15 cellular contexts compared by ENCODE assay signal in genomic region chr1:203477748-203478147, GRCh38. TPM values are rescaled to one million over a fixed set of nuclear protein-coding genes. Genes with fewer than 3 reads are reported as not detected.
DNase-seq lines count a peak whose midpoint lies in the region; ATAC-seq, FAIRE-seq and TF ChIP-seq lines count a peak whose summit lies in the region.
"Had no signal": no experiment of that assay in that cellular context is flagged by ENCODE, and none has a peak within 500 bp of the region (broad histone marks: within the 10 kb centered on the region; RNA-seq: fewer than 3 reads in every experiment).

No MANE protein-coding gene starts in this region.

- TF ChIP-seq POLR2A in H54 (IDR thresholded peaks at IDR 0.05; ENCODE audit: low read depth, low read length) (no peak), GM18505 (IDR thresholded peaks at IDR 0.05; ENCODE audit: borderline replicate concordance, extremely low read depth, insufficient read depth, insufficient read length) (no peak)

- no peak overlapping the region for H3K18ac ChIP-seq in mesendoderm (ENCODE audit: low read length)

- H3K4me1 ChIP-seq in mesendoderm (ENCODE audit: control insufficient read depth, low read depth, low read length) = peaks cover 7% of the 10 kb centered on the region

- H3K56ac ChIP-seq in mesendoderm (ENCODE audit: low read length) = no peak overlapping the region

- no peak overlapping the region for H3K4me3 ChIP-seq in mesendoderm (ENCODE audit: low read length)
- H3K4me3 ChIP-seq: BLaER1 treated with 17β-estradiol and CSF1 and Interleukin-3, amounts not matched to agents 10 nM and 100 nM had no signal

- no peak overlapping the region for H3K27ac ChIP-seq in mesendoderm (ENCODE audit: low read depth, low read length)
- H3K27ac ChIP-seq in temporal lobe (ENCODE audit: low read depth, low read length) = peak overlapping the region; percentile 85
- H3K27ac ChIP-seq: BLaER1 treated with 17β-estradiol and CSF1 and Interleukin-3, amounts not matched to agents 10 nM and 100 nM; neutrophil had no signal

- H2BK15ac ChIP-seq in mesendoderm (replicated peaks; ENCODE audit: low read depth) = no peak overlapping the region

- no peak overlapping the region for H3K27ac Mint-ChIP-seq in activated T-helper 17 cell treated with anti-CD3 and anti-CD28 coated beads, Interleukin-2, amount 50 U/mL, for 72 hours
- H3K27ac Mint-ChIP-seq: activated naive CD4-positive, alpha-beta T cell treated with anti-CD3 and anti-CD28 coated beads, Interleukin-2, amount 10 ng/mL, durations not matched to agents 7 days and 5 days had no signal

- no peak for TF ChIP-seq CTCF in GM13977 (IDR thresholded peaks at IDR 0.05; ENCODE audit: extremely low read depth, insufficient read depth, missing control alignments)

- peak overlapping the region; percentile 49 for H2AK5ac ChIP-seq in mesendoderm (ENCODE audit: low read length)

- H3K4me1 Mint-ChIP-seq in activated T-helper 17 cell treated with anti-CD3 and anti-CD28 coated beads, Interleukin-2, amount 50 U/mL, for 72 hours = no peaks in the 10 kb centered on the region

- no CpG with 5 or more reads among the region's 3 CpGs for WGBS in mesendoderm (ENCODE audit: extremely low coverage, insufficient coverage, low lambda C conversion rate)

- no peak overlapping the region for H3K23ac ChIP-seq in mesendoderm (ENCODE audit: low read length)

- DNase-seq in GM13977 (ENCODE audit: low spot score) (peak; percentile 71), mesendoderm (no peak), glomerular visceral epithelial cell (ENCODE audit: extremely low spot score) (no peak), H54 (ENCODE audit: insufficient read length, low spot score) (no peak)
- DNase-seq: activated naive CD4-positive, alpha-beta T cell treated with anti-CD3 and anti-CD28 coated beads, Interleukin-2, amount 10 ng/mL, durations not matched to agents 7 days and 5 days; DND-41; small intestine had no signal

- no peak for FAIRE-seq in H54 (lab: Jason Lieb, UNC)
- FAIRE-seq: small intestine had no signal

- peak; percentile 29 for ATAC-seq in activated T-helper 17 cell treated with anti-CD3 and anti-CD28 coated beads, Interleukin-2, amount 50 U/mL, for 72 hours (replicated peaks)
- no peak for ATAC-seq in GM18505 (IDR thresholded peaks at IDR 0.05; ENCODE audit: unreplicated experiment)

- H3K79me2 ChIP-seq in mesendoderm (ENCODE audit: control insufficient read depth, insufficient read depth, low read length) = no peaks in the 10 kb centered on the region

- H3K36me3 ChIP-seq in mesendoderm (ENCODE audit: control insufficient read depth, insufficient read depth, low read length) = no peaks in the 10 kb centered on the region
- H3K36me3 ChIP-seq: BLaER1 treated with 17β-estradiol and CSF1 and Interleukin-3, amounts not matched to agents 10 nM and 100 nM; neutrophil had no signal

- peaks cover 12% of the 10 kb centered on the region for H3K27me3 Mint-ChIP-seq in activated T-helper 17 cell treated with anti-CD3 and anti-CD28 coated beads, Interleukin-2, amount 50 U/mL, for 72 hours

- no peak overlapping the region for H3K4me2 ChIP-seq in mesendoderm (ENCODE audit: low read length)

- no peak overlapping the region for H4K8ac ChIP-seq in mesendoderm (ENCODE audit: low read depth, low read length)

- H3K27me3 ChIP-seq in mesendoderm (ENCODE audit: insufficient read depth, low read length, poor library complexity) = no peaks in the 10 kb centered on the region
- H3K27me3 ChIP-seq: BLaER1 treated with 17β-estradiol and CSF1 and Interleukin-3, amounts not matched to agents 10 nM and 100 nM had no signal

- H3K9ac ChIP-seq in mesendoderm (ENCODE audit: low read length) = no peak overlapping the region
- H3K9ac ChIP-seq: BLaER1 treated with 17β-estradiol and CSF1 and Interleukin-3, amounts not matched to agents 10 nM and 100 nM had no signal

- no peaks in the 10 kb centered on the region for H3K36me3 Mint-ChIP-seq in activated T-helper 17 cell treated with anti-CD3 and anti-CD28 coated beads, Interleukin-2, amount 50 U/mL, for 72 hours (ENCODE audit: low read depth)
- H3K36me3 Mint-ChIP-seq: activated naive CD4-positive, alpha-beta T cell treated with anti-CD3 and anti-CD28 coated beads, Interleukin-2, amount 10 ng/mL, durations not matched to agents 7 days and 5 days had no signal

- in situ Hi-C loops in GM13977 (cut with MboI; ENCODE audit: low pct_unique_long_range_greater_than_20kb, low sequenced_read_pairs, unreplicated experiment) = no loop called here

- no peaks in the 10 kb centered on the region for H3K79me1 ChIP-seq in mesendoderm (ENCODE audit: low read length)

- H2BK5ac ChIP-seq in mesendoderm (ENCODE audit: low read length) = no peak overlapping the region

- no peak overlapping the region for H3K4ac ChIP-seq in mesendoderm (ENCODE audit: low read depth, low read length)

- no peaks in the 10 kb centered on the region for H3K9me3 Mint-ChIP-seq in activated T-helper 17 cell treated with anti-CD3 and anti-CD28 coated beads, Interleukin-2, amount 50 U/mL, for 72 hours
- H3K9me3 Mint-ChIP-seq: activated naive CD4-positive, alpha-beta T cell treated with anti-CD3 and anti-CD28 coated beads, Interleukin-2, amount 10 ng/mL, durations not matched to agents 7 days and 5 days had no signal

- no peak overlapping the region for H4K5ac ChIP-seq in mesendoderm (ENCODE audit: low read length)

- no peak overlapping the region for H2BK120ac ChIP-seq in mesendoderm (ENCODE audit: low read depth, low read length)

- no peak overlapping the region for H3K4me3 Mint-ChIP-seq in activated T-helper 17 cell treated with anti-CD3 and anti-CD28 coated beads, Interleukin-2, amount 50 U/mL, for 72 hours
- H3K4me3 Mint-ChIP-seq: activated naive CD4-positive, alpha-beta T cell treated with anti-CD3 and anti-CD28 coated beads, Interleukin-2, amount 10 ng/mL, durations not matched to agents 7 days and 5 days had no signal

RNA-seq across cellular contexts. Expression of gene PRELP, which starts 2.1 kb away (rescaled TPM):
- total RNA-seq in activated T-helper 17 cell treated with anti-CD3 and anti-CD28 coated beads, Interleukin-2, amount 50 U/mL, for 72 hours = not detected
- polyA plus RNA-seq in mesendoderm (2013, experiment 1 of 2) = 0.04 TPM
- 0.04 TPM for polyA plus RNA-seq in mesendoderm (2013, experiment 2 of 2)
- 0.49 TPM for total RNA-seq in temporal lobe
- total RNA-seq: activated CD8-positive, alpha-beta memory T cell treated with anti-CD3 and anti-CD28 coated beads for 36 hours had no signal

RNA-seq across cellular contexts. Expression of gene OPTC, which starts 16.2 kb away (rescaled TPM):
- not detected for total RNA-seq in activated T-helper 17 cell treated with anti-CD3 and anti-CD28 coated beads, Interleukin-2, amount 50 U/mL, for 72 hours
- polyA plus RNA-seq in mesendoderm (2013, experiment 1 of 2) = 0.42 TPM
- 0.55 TPM for polyA plus RNA-seq in mesendoderm (2013, experiment 2 of 2)
- total RNA-seq in temporal lobe = not detected
- total RNA-seq: activated CD8-positive, alpha-beta memory T cell treated with anti-CD3 and anti-CD28 coated beads for 36 hours; HT1080; kidney epithelial cell had no signal
- polyA plus RNA-seq: small intestine had no signal
